ENCODE assay signal across 8 cellular contexts in genomic region chr5:69007726-69008368, GRCh38.
DNase-seq lines count a peak whose midpoint lies in the region; ATAC-seq and TF ChIP-seq lines count a peak whose summit lies in the region.

No MANE protein-coding gene starts in this region.

- intact Hi-C loops in Right ventricle myocardium superior (cut with DNase I): no loop called here
- intact Hi-C loops in prostate gland (cut with DNase I): loop anchor here (5.0 kb wide), 1 partner anchor 721 kb away; no protein-coding TSS in a partner anchor

- no peak overlapping the region for H2AFZ ChIP-seq in DND-41 (ENCODE audit: low read depth, low read length)

- peak; percentile 97 for TF ChIP-seq CTCF in DND-41 (IDR thresholded peaks at IDR 0.05; ENCODE audit: borderline replicate concordance, extremely low read depth, low read length, poor library complexity, severe bottlenecking)
- TF ChIP-seq CTCF in prostate gland (IDR thresholded peaks at IDR 0.05): peak in 3 of 4 experiments; percentile 69 to 81 (median 80)

- H3K79me2 ChIP-seq in DND-41 (ENCODE audit: insufficient read depth, low read length): no peaks in the 10 kb centered on the region

- no peaks in the 10 kb centered on the region for H3K36me3 ChIP-seq in DND-41 (ENCODE audit: insufficient read depth, low read length)
- no peaks in the 10 kb centered on the region for H3K36me3 ChIP-seq in prostate gland

- no peaks in the 10 kb centered on the region for H3K9me3 ChIP-seq in DND-41 (ENCODE audit: insufficient read depth, low read length, severe bottlenecking)
- no peaks in the 10 kb centered on the region for H3K9me3 ChIP-seq in prostate gland

- H3K27ac ChIP-seq in DND-41 (ENCODE audit: low read length): no peak overlapping the region
- H3K27ac ChIP-seq in prostate gland: no peak overlapping the region

- DNase-seq in DND-41 (peak; percentile 76), HuH-7.5 (ENCODE audit: low spot score) (peak; percentile 16), SK-N-DZ (ENCODE audit: low spot score) (peak; percentile 84), Right ventricle myocardium superior (peak; percentile 67), prostate gland (ENCODE audit: low spot score) (peak; percentile 56), cortex of kidney (lab: John Stamatoyannopoulos, UW) (no peak)
- DNase-seq in activated naive CD4-positive, alpha-beta T cell treated with anti-CD3 and anti-CD28 coated beads, Interleukin-2, amount 10 ng/mL, durations not matched to agents 7 days and 5 days: peak; percentile 83

- no peak overlapping the region for H3K4me3 Mint-ChIP-seq in activated naive CD4-positive, alpha-beta T cell treated with anti-CD3 and anti-CD28 coated beads, Interleukin-2, amount 10 ng/mL, durations not matched to agents 7 days and 5 days

- peak; percentile 88 for ATAC-seq in DND-41 (ENCODE audit: insufficient read depth, low read depth)
- peak; percentile 94 for ATAC-seq in GM21367 (IDR thresholded peaks at IDR 0.05; ENCODE audit: unreplicated experiment)
- ATAC-seq in Right ventricle myocardium superior (ENCODE audit: poor library complexity): peak; percentile 83

- no peak overlapping the region for H3K4me3 ChIP-seq in DND-41 (ENCODE audit: low read depth in 1 of 2, low read length in 2 of 2)
- no peak overlapping the region for H3K4me3 ChIP-seq in prostate gland

- no peaks in the 10 kb centered on the region for H3K36me3 Mint-ChIP-seq in activated naive CD4-positive, alpha-beta T cell treated with anti-CD3 and anti-CD28 coated beads, Interleukin-2, amount 10 ng/mL, durations not matched to agents 7 days and 5 days

- no peak overlapping the region for H3K27ac Mint-ChIP-seq in activated naive CD4-positive, alpha-beta T cell treated with anti-CD3 and anti-CD28 coated beads, Interleukin-2, amount 10 ng/mL, durations not matched to agents 7 days and 5 days

- WGBS in prostate gland: 20% methylated on average over 4 of the region's 4 CpGs

- no peak overlapping the region for H3K4me2 ChIP-seq in DND-41 (ENCODE audit: insufficient read depth, low read length)

- H3K4me1 ChIP-seq in DND-41 (ENCODE audit: insufficient read depth, low read length) (no peaks in the 10 kb centered on the region), prostate gland (replicated peaks) (no peaks in the 10 kb centered on the region)

- no peak overlapping the region for H3K9ac ChIP-seq in DND-41 (ENCODE audit: low read depth, low read length)

- H3K4me1 Mint-ChIP-seq in activated naive CD4-positive, alpha-beta T cell treated with anti-CD3 and anti-CD28 coated beads, Interleukin-2, amount 10 ng/mL, durations not matched to agents 7 days and 5 days: no peaks in the 10 kb centered on the region

- no peak for TF ChIP-seq POLR2A in prostate gland (IDR thresholded peaks at IDR 0.05)

- no peaks in the 10 kb centered on the region for H3K9me3 Mint-ChIP-seq in activated naive CD4-positive, alpha-beta T cell treated with anti-CD3 and anti-CD28 coated beads, Interleukin-2, amount 10 ng/mL, durations not matched to agents 7 days and 5 days

- H3K27me3 ChIP-seq in DND-41 (ENCODE audit: insufficient read depth, low read length, poor library complexity) (no peaks in the 10 kb centered on the region), prostate gland (replicated peaks; ENCODE audit: insufficient read depth) (no peaks in the 10 kb centered on the region)

- CTCF ChIA-PET in activated naive CD4-positive, alpha-beta T cell treated with anti-CD3 and anti-CD28 coated beads, Interleukin-2, amount 10 ng/mL, durations not matched to agents 7 days and 5 days (lab: Charles Lee): interaction anchor here (0.6 to 2.0 kb wide), 4 partner anchors 10 to 1497 kb away, joined by 3 to 4 read pairs (median 3); no protein-coding TSS in a partner anchor

- no peaks in the 10 kb centered on the region for H4K20me1 ChIP-seq in DND-41 (ENCODE audit: insufficient read depth, low read length)

- H3K27me3 Mint-ChIP-seq in activated naive CD4-positive, alpha-beta T cell treated with anti-CD3 and anti-CD28 coated beads, Interleukin-2, amount 10 ng/mL, durations not matched to agents 7 days and 5 days: peaks cover 33% of the 10 kb centered on the region
